ENCODE assay signal across 1 cellular context in the genomic region with DNA sequence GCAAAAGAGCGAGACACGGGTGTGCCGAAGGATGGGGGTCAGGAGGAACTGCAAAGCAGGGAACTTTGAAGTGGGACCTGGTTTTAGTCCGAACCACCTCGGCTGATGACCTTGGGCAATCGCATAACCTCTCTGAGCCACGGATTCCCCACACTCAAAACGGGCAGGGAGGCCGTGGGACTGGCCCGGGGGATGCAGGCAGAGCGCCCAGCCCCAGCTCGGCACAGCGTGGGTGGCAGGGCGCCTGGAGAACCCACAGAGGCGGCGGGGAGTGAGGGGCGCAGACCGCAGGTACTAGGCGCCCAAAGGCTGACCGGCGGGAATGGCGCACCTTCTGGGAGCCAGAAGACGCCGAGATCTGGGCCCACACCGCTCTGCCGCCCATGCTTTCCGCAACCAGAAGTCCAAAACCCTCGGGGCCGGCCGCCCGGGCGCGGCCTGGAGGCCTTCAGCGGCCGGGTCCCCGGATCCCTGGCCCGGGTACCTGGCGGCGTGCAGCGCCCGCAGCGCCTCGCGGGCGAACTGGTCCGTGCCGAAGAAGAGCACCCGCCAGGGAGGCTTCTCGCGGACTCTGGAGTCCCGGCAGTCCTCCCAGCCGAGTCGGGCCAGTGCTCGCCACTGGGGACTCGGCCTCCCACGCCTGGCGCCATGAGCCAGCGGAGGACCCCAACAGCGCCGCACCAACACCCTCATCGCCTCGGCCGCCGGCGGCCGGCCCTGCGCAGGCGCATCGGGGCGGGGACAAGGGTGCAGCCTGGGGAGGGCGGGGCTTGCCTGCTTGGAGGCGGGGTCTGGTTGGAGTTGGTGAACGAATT.
TF ChIP-seq lines count a peak whose summit lies in the region.

Gene MTFMT, minus strand, starts transcription at position 719 of the 815 bp plus-strand sequence. Its CDS starts 26 bp downstream, at position 693.

TF ChIP-seq in WTC11, 78 proteins besides CTCF, POLR2A, EP300 and RAD21 (continued from another document):
- TF ChIP-seq TEAD4 (CRISPR knock-in tag; IDR thresholded peaks at IDR 0.05) (peak; percentile 49; the same call in 1 of the 2 replicates), NFATC4 (CRISPR knock-in tag; IDR thresholded peaks at IDR 0.05) (no peak), ZNF263 (CRISPR knock-in tag; IDR thresholded peaks at IDR 0.05; ENCODE audit: low read depth) (peak; percentile 86; the same call in 1 of the 2 replicates), NR1H2 (CRISPR knock-in tag; IDR thresholded peaks at IDR 0.05) (no peak), USF2 (CRISPR knock-in tag; IDR thresholded peaks at IDR 0.05) (no peak), GTF2I (CRISPR knock-in tag; conservative IDR thresholded peaks at IDR 0.05) (no peak), ZNF138 (CRISPR knock-in tag; conservative IDR thresholded peaks at IDR 0.05) (no peak), MYBL2 (CRISPR knock-in tag; IDR thresholded peaks at IDR 0.05) (no peak), E2F1 (CRISPR knock-in tag; IDR thresholded peaks at IDR 0.05) (no peak), SOX15 (CRISPR knock-in tag; IDR thresholded peaks at IDR 0.05) (no peak), ATF6 (CRISPR knock-in tag; IDR thresholded peaks at IDR 0.05) (no peak), ERG (CRISPR knock-in tag; IDR thresholded peaks at IDR 0.05) (no peak), NFE2L1 (CRISPR knock-in tag; IDR thresholded peaks at IDR 0.05) (no peak), ZNF671 (CRISPR knock-in tag; IDR thresholded peaks at IDR 0.05) (no peak), ESRRA (CRISPR knock-in tag; IDR thresholded peaks at IDR 0.05; ENCODE audit: borderline replicate concordance) (0 out of 2 replicates have a peak, but pooled peaks have one; percentile 11), ETV6 (CRISPR knock-in tag; IDR thresholded peaks at IDR 0.05) (no peak), ZNF425 (CRISPR knock-in tag; conservative IDR thresholded peaks at IDR 0.05) (no peak), ZNF281 (CRISPR knock-in tag; IDR thresholded peaks at IDR 0.05) (no peak), FOXJ3 (CRISPR knock-in tag; IDR thresholded peaks at IDR 0.05; ENCODE audit: borderline replicate concordance) (no peak)
TF ChIP-seq in WTC11: peak in this region for 12.
